16 cellular contexts compared by ENCODE assay signal in genomic region chr6:33292996-33293682, GRCh38. TPM values are rescaled to one million over a fixed set of nuclear protein-coding genes. Genes with fewer than 3 reads are reported as not detected.
DNase-seq lines count a peak whose midpoint lies in the region; ATAC-seq and TF ChIP-seq lines count a peak whose summit lies in the region.
"Had no signal": no experiment of that assay in that cellular context is flagged by ENCODE, and none has a peak within 500 bp of the region (broad histone marks: within the 10 kb centered on the region; RNA-seq: fewer than 3 reads in every experiment).

No MANE protein-coding gene starts in this region.

- peaks cover 2% of the 10 kb centered on the region for H3K36me3 Mint-ChIP-seq in activated naive CD8-positive, alpha-beta T cell
- H3K36me3 Mint-ChIP-seq in activated naive CD8-positive, alpha-beta T cell treated with anti-CD3 and anti-CD28 coated beads, Interleukin-2, amount 50 U/mL, for 24 hours (ENCODE audit: low read depth), result peaks cover 26% of the 10 kb centered on the region
- H3K36me3 Mint-ChIP-seq in HFFc6 (ENCODE audit: low read depth) (peaks cover 32% of the 10 kb centered on the region), endothelial cell (ENCODE audit: low read depth, unreplicated experiment) (peaks cover 22% of the 10 kb centered on the region), type B pancreatic cell (peaks cover 8% of the 10 kb centered on the region)

- H3K9me3 Mint-ChIP-seq in activated naive CD8-positive, alpha-beta T cell (ENCODE audit: low read depth), result no peaks in the 10 kb centered on the region
- no peaks in the 10 kb centered on the region for H3K9me3 Mint-ChIP-seq in activated naive CD8-positive, alpha-beta T cell treated with anti-CD3 and anti-CD28 coated beads, Interleukin-2, amount 50 U/mL, for 24 hours
- H3K9me3 Mint-ChIP-seq in HFFc6 (peaks cover 3% of the 10 kb centered on the region), endothelial cell (ENCODE audit: unreplicated experiment) (no peaks in the 10 kb centered on the region), type B pancreatic cell (no peaks in the 10 kb centered on the region)

- no peaks in the 10 kb centered on the region; the same call in 1 of the 2 replicates for H3K4me1 ChIP-seq in BE2C

- no peak overlapping the region for H3K4me3 Mint-ChIP-seq in activated naive CD8-positive, alpha-beta T cell
- no peak overlapping the region for H3K4me3 Mint-ChIP-seq in activated naive CD8-positive, alpha-beta T cell treated with anti-CD3 and anti-CD28 coated beads, Interleukin-2, amount 50 U/mL, for 24 hours
- H3K4me3 Mint-ChIP-seq in HFFc6, result no peak overlapping the region
- H3K4me3 Mint-ChIP-seq in endothelial cell (ENCODE audit: unreplicated experiment), result peak overlapping the region; percentile 74
- H3K4me3 Mint-ChIP-seq in type B pancreatic cell, result peak overlapping the region; percentile 54

- H3K4me3 ChIP-seq in BE2C (ENCODE audit: low read depth, low read length), result no peak overlapping the region
- H3K4me3 ChIP-seq: SJCRH30 had no signal

- H3K9me3 ChIP-seq in BE2C, result no peaks in the 10 kb centered on the region
- H3K9me3 ChIP-seq: SJCRH30 had no signal

- H3K36me3 ChIP-seq in BE2C, result peaks cover 14% of the 10 kb centered on the region

- TF ChIP-seq CTCF in HFFc6 (IDR thresholded peaks at IDR 0.05), result no peak
- no peak for TF ChIP-seq CTCF in endothelial cell (IDR thresholded peaks at IDR 0.05; ENCODE audit: unreplicated experiment)
- no peak for TF ChIP-seq CTCF in type B pancreatic cell (conservative IDR thresholded peaks at IDR 0.05)
- TF ChIP-seq CTCF in BE2C (IDR thresholded peaks at IDR 0.05; ENCODE audit: low read depth, low read length), result no peak

- H3K27ac Mint-ChIP-seq in activated naive CD8-positive, alpha-beta T cell, result peak overlapping the region; percentile 30
- H3K27ac Mint-ChIP-seq in activated naive CD8-positive, alpha-beta T cell treated with anti-CD3 and anti-CD28 coated beads, Interleukin-2, amount 50 U/mL, for 24 hours, result no peak overlapping the region
- peak overlapping the region; percentile 40 for H3K27ac Mint-ChIP-seq in HFFc6
- H3K27ac Mint-ChIP-seq in endothelial cell (ENCODE audit: unreplicated experiment), result peak overlapping the region; percentile 68
- no peak overlapping the region for H3K27ac Mint-ChIP-seq in type B pancreatic cell

- no peak for DNase-seq in activated naive CD8-positive, alpha-beta T cell treated with anti-CD3 and anti-CD28 coated beads, Interleukin-2, amount 50 U/mL, for 24 hours
- DNase-seq in HFFc6 (no peak), endothelial cell (ENCODE audit: low spot score) (no peak), type B pancreatic cell (ENCODE audit: extremely low spot score, unreplicated experiment) (no peak), BE2C (no peak)
- DNase-seq in activated CD4-positive, alpha-beta T cell treated with anti-CD3 and anti-CD28 coated beads, Interleukin-2, amount 50 U/mL, for 1 hour, result no peak
- DNase-seq: DMS53; NCI-H1417; NCI-H187 treated with DMSO at 0.1 percent for 48 hours; NCI-H2171 treated with DMSO at 0.1 percent for 48 hours; NCI-H446 treated with DMSO at 0.1 percent for 48 hours; NK-92 treated with Interleukin-12 subunit alpha and Interleukin-12 subunit beta, amount 100 ng/mL, for 24 hours; OCI-M1; RPMI8226; SJCRH30 had no signal

- ATAC-seq in activated naive CD8-positive, alpha-beta T cell treated with anti-CD3 and anti-CD28 coated beads, Interleukin-2, amount 50 U/mL, for 24 hours, result no peak

- H3K27me3 ChIP-seq in BE2C, result no peaks in the 10 kb centered on the region
- H3K27me3 ChIP-seq: SJCRH30 had no signal

- H3K27me3 Mint-ChIP-seq in activated naive CD8-positive, alpha-beta T cell, result no peaks in the 10 kb centered on the region
- H3K27me3 Mint-ChIP-seq in activated naive CD8-positive, alpha-beta T cell treated with anti-CD3 and anti-CD28 coated beads, Interleukin-2, amount 50 U/mL, for 24 hours, result no peaks in the 10 kb centered on the region
- H3K27me3 Mint-ChIP-seq in HFFc6 (ENCODE audit: insufficient read depth) (peaks cover 3% of the 10 kb centered on the region), endothelial cell (ENCODE audit: unreplicated experiment) (peaks cover 28% of the 10 kb centered on the region), type B pancreatic cell (peaks cover 2% of the 10 kb centered on the region)

- H3K4me1 Mint-ChIP-seq in activated naive CD8-positive, alpha-beta T cell (ENCODE audit: low read depth), result peaks cover 36% of the 10 kb centered on the region
- peaks cover 38% of the 10 kb centered on the region for H3K4me1 Mint-ChIP-seq in activated naive CD8-positive, alpha-beta T cell treated with anti-CD3 and anti-CD28 coated beads, Interleukin-2, amount 50 U/mL, for 24 hours
- H3K4me1 Mint-ChIP-seq in HFFc6 (ENCODE audit: low read depth), result peaks cover 40% of the 10 kb centered on the region
- peaks cover 43% of the 10 kb centered on the region for H3K4me1 Mint-ChIP-seq in endothelial cell (ENCODE audit: unreplicated experiment)
- peaks cover 20% of the 10 kb centered on the region for H3K4me1 Mint-ChIP-seq in type B pancreatic cell (ENCODE audit: unreplicated experiment)

RNA-seq across cellular contexts. Expression of gene PFDN6, which starts 3.7 kb away (rescaled TPM):
- 10 to 100 TPM; 52.1 to 73.7 (median 69.7) TPM for total RNA-seq in HFFc6 (2021; fragmentation: NEBNext Ultra II Directional; extraction: Animal tissue kit (Norgen Biotek cat#: 25700))
- total RNA-seq in endothelial cell (ENCODE audit: unreplicated experiment) (33.3 TPM), type B pancreatic cell (ENCODE audit: low replicate concordance) (52.9 and 54.5 TPM in 2 replicates)
- polyA plus RNA-seq in BE2C (2012; ENCODE audit: insufficient read depth, insufficient read length, low read depth), result 110 TPM

RNA-seq across cellular contexts. Expression of gene WDR46, which starts 4.1 kb away (rescaled TPM):
- 10 to 100 TPM; 71.0 to 89.9 (median 74.6) TPM for total RNA-seq in HFFc6 (2021; fragmentation: NEBNext Ultra II Directional; extraction: Animal tissue kit (Norgen Biotek cat#: 25700))
- total RNA-seq in endothelial cell (ENCODE audit: unreplicated experiment) (48.5 TPM), type B pancreatic cell (ENCODE audit: low replicate concordance) (53.1 and 67.4 TPM in 2 replicates)
- 108 TPM for polyA plus RNA-seq in BE2C (2012; ENCODE audit: insufficient read depth, insufficient read length, low read depth)

RNA-seq across cellular contexts. Expression of gene RGL2, which starts 5.6 kb away (rescaled TPM):
- 10 to 100 TPM; 26.7 to 31.6 (median 27.9) TPM for total RNA-seq in HFFc6 (2021; fragmentation: NEBNext Ultra II Directional; extraction: Animal tissue kit (Norgen Biotek cat#: 25700))
- total RNA-seq in endothelial cell (ENCODE audit: unreplicated experiment) (167 TPM), type B pancreatic cell (ENCODE audit: low replicate concordance) (128 and 176 TPM in 2 replicates)
- 67.6 TPM for polyA plus RNA-seq in BE2C (2012; ENCODE audit: insufficient read depth, insufficient read length, low read depth)

RNA-seq across cellular contexts. Expression of gene B3GALT4, which starts 16.2 kb away (rescaled TPM):
- 1 to 10 TPM in 5 of 6 experiments, under 1 TPM in 1; 0.66 to 3.0 (median 2.7) TPM for total RNA-seq in HFFc6 (2021; fragmentation: NEBNext Ultra II Directional; extraction: Animal tissue kit (Norgen Biotek cat#: 25700))
- total RNA-seq in endothelial cell (ENCODE audit: unreplicated experiment) (3.8 TPM), type B pancreatic cell (ENCODE audit: low replicate concordance) (10.1 and 22.2 TPM in 2 replicates)
- polyA plus RNA-seq in BE2C (2012; ENCODE audit: insufficient read depth, insufficient read length, low read depth), result 1.3 TPM

RNA-seq across cellular contexts. Expression of gene TAPBP, which starts 20.7 kb away (rescaled TPM):
- 100 to 1,000 TPM in 5 of 6 experiments, 10 to 100 TPM in 1; 88.7 to 118 (median 104) TPM for total RNA-seq in HFFc6 (2021; fragmentation: NEBNext Ultra II Directional; extraction: Animal tissue kit (Norgen Biotek cat#: 25700))
- total RNA-seq in endothelial cell (ENCODE audit: unreplicated experiment) (57.1 TPM), type B pancreatic cell (ENCODE audit: low replicate concordance) (71.4 and 93.5 TPM in 2 replicates)
- 8.3 TPM for polyA plus RNA-seq in BE2C (2012; ENCODE audit: insufficient read depth, insufficient read length, low read depth)

Comparison
In these comparisons a context has a peak if more than half of its experiments do, and no peak if none do; other contexts are left out.
1. H3K27ac Mint-ChIP-seq: peak in activated naive CD8-positive, alpha-beta T cell (single experiment), HFFc6 (single experiment) and endothelial cell (single experiment); none in activated naive CD8-positive, alpha-beta T cell treated with anti-CD3 and anti-CD28 coated beads, Interleukin-2, amount 50 U/mL, for 24 hours (single experiment) and type B pancreatic cell (single experiment).
2. H3K4me3 Mint-ChIP-seq: peak in endothelial cell (single experiment) and type B pancreatic cell (single experiment); none in activated naive CD8-positive, alpha-beta T cell (single experiment), activated naive CD8-positive, alpha-beta T cell treated with anti-CD3 and anti-CD28 coated beads, Interleukin-2, amount 50 U/mL, for 24 hours (single experiment) and HFFc6 (single experiment).